10 cellular contexts compared by ENCODE assay signal in genomic region chr18:55420977-55421611, GRCh38.
DNase-seq lines count a peak whose midpoint lies in the region; ATAC-seq and TF ChIP-seq lines count a peak whose summit lies in the region.
"Had no signal": no experiment of that assay in that cellular context is flagged by ENCODE, and none has a peak within 500 bp of the region (broad histone marks: within the 10 kb centered on the region; RNA-seq: fewer than 3 reads in every experiment).

No MANE protein-coding gene starts in this region.

- peaks cover 64% of the 10 kb centered on the region for H4K20me1 ChIP-seq in neural progenitor cell (ENCODE audit: low read depth)

- H3K27ac Mint-ChIP-seq in neural progenitor cell, result peak overlapping the region; percentile 13
- H3K27ac Mint-ChIP-seq: activated CD4-positive, alpha-beta memory T cell treated with anti-CD3 and anti-CD28 coated beads for 36 hours had no signal

- H3K79me2 ChIP-seq in neural progenitor cell (ENCODE audit: low read depth), result peaks cover 100% of the 10 kb centered on the region

- peaks cover 30% of the 10 kb centered on the region for H3F3A ChIP-seq in neural progenitor cell (ENCODE audit: low read depth)

- H3K9me3 ChIP-seq in A673 (ENCODE audit: low read depth, low read length, poor library complexity, severe bottlenecking) (no peaks in the 10 kb centered on the region), neural progenitor cell (ENCODE audit: low read depth) (no peaks in the 10 kb centered on the region)
- H3K9me3 ChIP-seq: adrenal gland had no signal

- H3K4me1 Mint-ChIP-seq in neural progenitor cell, result peaks cover 68% of the 10 kb centered on the region

- no peak for ATAC-seq in GM18517 (IDR thresholded peaks at IDR 0.05; ENCODE audit: unreplicated experiment)

- POLR2A ChIA-PET in A673 (lab: Charles Lee; ENCODE audit: low non-redundant PET), result interaction anchor here (0.6 kb wide), 1 partner anchor 166 kb away, joined by 15 read pairs; no protein-coding TSS in a partner anchor

- no peak overlapping the region for H3K9ac ChIP-seq in neural progenitor cell

- peaks cover 7% of the 10 kb centered on the region for H3K36me3 Mint-ChIP-seq in neural progenitor cell
- H3K36me3 Mint-ChIP-seq: activated CD4-positive, alpha-beta memory T cell treated with anti-CD3 and anti-CD28 coated beads for 36 hours had no signal

- no peak for TF ChIP-seq CTCF in A673 (conservative IDR thresholded peaks at IDR 0.05; ENCODE audit: low read depth, low read length)
- TF ChIP-seq CTCF in epithelial cell of esophagus (IDR thresholded peaks at IDR 0.05; ENCODE audit: insufficient read depth, low read depth, low read length, missing control alignments), result no peak
- no peak for TF ChIP-seq CTCF in neural progenitor cell (IDR thresholded peaks at IDR 0.05)

- DNase-seq in A673 (ENCODE audit: low spot score), result no peak
- DNase-seq in NAMALWA (ENCODE audit: low spot score), result peak; percentile 36
- DNase-seq in epithelial cell of esophagus (ENCODE audit: low read depth), result no peak
- DNase-seq in neural progenitor cell (ENCODE audit: low spot score), result no peak
- DNase-seq in OCI-M1 (lab: John Stamatoyannopoulos, UW), result no peak
- DNase-seq in cerebellar cortex (ENCODE audit: low spot score), result no peak
- no peak for DNase-seq in NCI-H82 (lab: John Stamatoyannopoulos, UW)
- DNase-seq: activated CD4-positive, alpha-beta memory T cell treated with anti-CD3 and anti-CD28 coated beads for 36 hours; adrenal gland had no signal

- H3K27me3 ChIP-seq in A673 (replicated peaks; ENCODE audit: insufficient read depth, low read depth, low read length, poor library complexity) (no peaks in the 10 kb centered on the region), neural progenitor cell (no peaks in the 10 kb centered on the region)
- H3K27me3 ChIP-seq: adrenal gland had no signal

- H3K36me3 ChIP-seq in A673 (ENCODE audit: insufficient read depth, low read length, poor library complexity, severe bottlenecking), result no peaks in the 10 kb centered on the region
- no peaks in the 10 kb centered on the region for H3K36me3 ChIP-seq in neural progenitor cell
- H3K36me3 ChIP-seq: adrenal gland had no signal

- peaks cover 78% of the 10 kb centered on the region for H3K4me1 ChIP-seq in A673 (ENCODE audit: insufficient read depth, low read length, poor library complexity, severe bottlenecking)
- peaks cover 84% of the 10 kb centered on the region for H3K4me1 ChIP-seq in neural progenitor cell

- H3K27me3 Mint-ChIP-seq in neural progenitor cell (ENCODE audit: insufficient read depth, low read depth), result peaks cover 4% of the 10 kb centered on the region

- H3K4me3 ChIP-seq in A673 (ENCODE audit: low read depth, low read length, poor library complexity, severe bottlenecking), result peak overlapping the region; percentile 47
- peak overlapping the region; percentile 62 for H3K4me3 ChIP-seq in epithelial cell of esophagus (ENCODE audit: low read length)
- no peak overlapping the region for H3K4me3 ChIP-seq in neural progenitor cell
- H3K4me3 ChIP-seq: adrenal gland had no signal

- H2AFZ ChIP-seq in neural progenitor cell (replicated peaks), result no peak overlapping the region

- BruUV-seq in A673 (replicated peaks; lab: Mats Ljungman, UMichigan), result no TSS peak

- H3K4me3 Mint-ChIP-seq in neural progenitor cell, result no peak overlapping the region
- H3K4me3 Mint-ChIP-seq: activated CD4-positive, alpha-beta memory T cell treated with anti-CD3 and anti-CD28 coated beads for 36 hours had no signal

- intact Hi-C loops in A673 (cut with micrococcal nuclease; ENCODE audit: unreplicated experiment), result loop anchor here (5.0 kb wide), 1 partner anchor 76 kb away; no protein-coding TSS in a partner anchor

- peak overlapping the region; percentile 32 for H3K4me2 ChIP-seq in neural progenitor cell

- H3K27ac ChIP-seq in A673 (ENCODE audit: low read depth, low read length, poor library complexity, severe bottlenecking) (peak overlapping the region; percentile 78), neural progenitor cell (peak overlapping the region; percentile 71)

- peaks cover 2% of the 10 kb centered on the region for H3K9me3 Mint-ChIP-seq in neural progenitor cell
- H3K9me3 Mint-ChIP-seq: activated CD4-positive, alpha-beta memory T cell treated with anti-CD3 and anti-CD28 coated beads for 36 hours had no signal

- CTCF ChIA-PET in A673 (lab: Charles Lee), result no interaction called here
